Comparison of ENCODE assay signal across 22 cellular contexts in the genomic region with DNA sequence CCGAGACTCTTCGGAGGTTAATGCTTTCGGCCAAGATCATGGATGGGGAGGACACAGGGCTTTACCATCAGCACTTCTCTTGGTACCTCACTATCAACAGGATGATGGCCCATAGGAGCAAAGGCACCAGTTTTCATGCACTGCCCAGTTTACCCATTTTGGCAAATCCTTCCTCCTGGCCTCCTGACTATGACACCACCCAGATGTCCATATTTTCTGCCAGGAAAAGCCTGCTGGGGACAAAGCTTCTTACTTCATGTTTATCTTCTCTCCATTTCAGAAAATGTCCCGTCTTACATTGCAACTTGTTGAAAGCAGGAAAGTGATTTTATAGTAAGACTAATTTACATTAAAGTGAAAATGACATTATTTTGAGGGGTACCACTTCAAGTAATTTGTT.
DNase-seq lines count a peak whose midpoint lies in the region; ATAC-seq and TF ChIP-seq lines count a peak whose summit lies in the region.
"Had no signal": no experiment of that assay in that cellular context is flagged by ENCODE, and none has a peak within 500 bp of the region (broad histone marks: within the 10 kb centered on the region; RNA-seq: fewer than 3 reads in every experiment).

No MANE protein-coding gene starts in this region.

- H3K4me1 ChIP-seq in heart left ventricle (peaks cover 0 to 12% (median 0%) of the 10 kb centered on the region in 12 donors), left lung (no peaks in the 10 kb centered on the region)
- H3K4me1 ChIP-seq: BLaER1 had no signal

- peaks cover 35% of the 10 kb centered on the region for H3K4me1 Mint-ChIP-seq in nephron
- H3K4me1 Mint-ChIP-seq: IgD-negative memory B cell had no signal

- TF ChIP-seq CTCF in heart left ventricle (IDR thresholded peaks at IDR 0.05): no peak
- TF ChIP-seq CTCF in dorsolateral prefrontal cortex (IDR thresholded peaks at IDR 0.05 in 54 of 56, conservative IDR thresholded peaks at IDR 0.05 in 2 of 56; ENCODE audit: low read depth in 1 of 56, partially characterized antibody in 56 of 56): no peak
- no peak for TF ChIP-seq CTCF in nephron (IDR thresholded peaks at IDR 0.05; ENCODE audit: unreplicated experiment in 3 of 3)
- no peak for TF ChIP-seq CTCF in left lung (IDR thresholded peaks at IDR 0.05)

- ATAC-seq in Right ventricle myocardium superior (ENCODE audit: poor library complexity) (peak; percentile 48), heart left ventricle (no peak), left lung (no peak)
- ATAC-seq: CD8-positive, alpha-beta T cell; HCT116; Panc1 had no signal

- H3K36me3 ChIP-seq in heart left ventricle (no peaks in the 10 kb centered on the region), left lung (no peaks in the 10 kb centered on the region)
- H3K36me3 ChIP-seq: BLaER1 had no signal

- no peak overlapping the region for H3K4me3 Mint-ChIP-seq in nephron
- H3K4me3 Mint-ChIP-seq: CD8-positive, alpha-beta T cell; IgD-negative memory B cell had no signal

- WGBS in heart left ventricle, 4 donors: 61 to 72% (median 68%) methylated on average over 4 of the region's 4 CpGs

- no peak overlapping the region for H3K4me3 ChIP-seq in heart left ventricle
- H3K4me3 ChIP-seq in dorsolateral prefrontal cortex: no peak overlapping the region
- no peak overlapping the region for H3K4me3 ChIP-seq in left lung
- H3K4me3 ChIP-seq: BLaER1 had no signal

- DNase-seq in Right ventricle myocardium superior: no peak
- no peak for DNase-seq in heart left ventricle
- DNase-seq in dorsolateral prefrontal cortex: no peak
- no peak for DNase-seq in substantia nigra (lab: John Stamatoyannopoulos, UW)
- DNase-seq in DMS79 (lab: John Stamatoyannopoulos, UW): no peak
- DNase-seq in left lung: no peak
- no peak for DNase-seq in DMS53 (lab: John Stamatoyannopoulos, UW)
- DNase-seq: Calu3; CD8-positive, alpha-beta T cell; GOT3; Kasumi-1; MM.1S; NCI-H1092; NCI-H1436 treated with DMSO at 0.1 percent for 48 hours; NCI-H2029; NCI-H345; NCI-H69 had no signal

- TF ChIP-seq POLR2A in heart left ventricle (IDR thresholded peaks at IDR 0.05): no peak

- H3K27me3 ChIP-seq in heart left ventricle: no peaks in the 10 kb centered on the region
- no peaks in the 10 kb centered on the region for H3K27me3 ChIP-seq in dorsolateral prefrontal cortex
- no peaks in the 10 kb centered on the region for H3K27me3 ChIP-seq in left lung
- H3K27me3 ChIP-seq: BLaER1 had no signal

- H3K27ac Mint-ChIP-seq in nephron: peak overlapping the region; percentile 80 to 93 (median 92)
- H3K27ac Mint-ChIP-seq: CD8-positive, alpha-beta T cell; IgD-negative memory B cell had no signal

- H3K36me3 Mint-ChIP-seq in nephron (ENCODE audit: low read depth): peaks cover 3% of the 10 kb centered on the region
- H3K36me3 Mint-ChIP-seq: CD8-positive, alpha-beta T cell; IgD-negative memory B cell had no signal

- H3K27ac ChIP-seq in heart left ventricle (peak overlapping the region in 6 of 12 donors; percentile 27 to 64 (median 43)), dorsolateral prefrontal cortex (peak overlapping the region in 41 of 59 donors; percentile 6 to 91 (median 75)), substantia nigra (ENCODE audit: low read depth, low read length, poor library complexity, severe bottlenecking) (peak overlapping the region; percentile 20), left lung (no peak overlapping the region)
- H3K27ac ChIP-seq: BLaER1 had no signal

- intact Hi-C loops in Right ventricle myocardium superior (cut with DNase I): no loop called here
- intact Hi-C loops in heart left ventricle (cut with DNase I): no loop called here
- intact Hi-C loops in dorsolateral prefrontal cortex (cut with DNase I): loop anchor here (5.0 kb wide), 1 partner anchor 61 kb away; a partner anchor contains a TSS
- intact Hi-C loops in left lung (cut with DNase I): no loop called here

- H3K27me3 Mint-ChIP-seq in nephron (ENCODE audit: low read depth): no peaks in the 10 kb centered on the region

- H3K9me3 ChIP-seq in heart left ventricle (no peaks in the 10 kb centered on the region), left lung (no peaks in the 10 kb centered on the region)

- H3K9me3 Mint-ChIP-seq in nephron: peaks cover 6% of the 10 kb centered on the region

Comparison
In these comparisons a context has a peak if more than half of its experiments do, and no peak if none do; other contexts are left out.
1. H3K27ac ChIP-seq: peak in dorsolateral prefrontal cortex (41 of 59) and substantia nigra (single experiment); none in left lung (0 of 2).
2. intact Hi-C loops: an anchor here in dorsolateral prefrontal cortex (5.0 kb wide); none called in Right ventricle myocardium superior, heart left ventricle and left lung.